Comparison of ENCODE assay signal across 9 cellular contexts in genomic region chr2:42794271-42795046, GRCh38. TPM values are rescaled to one million over a fixed set of nuclear protein-coding genes. Genes with fewer than 3 reads are reported as not detected.
DNase-seq lines count a peak whose midpoint lies in the region; ATAC-seq and TF ChIP-seq lines count a peak whose summit lies in the region.
"Had no signal": no experiment of that assay in that cellular context is flagged by ENCODE, and none has a peak within 500 bp of the region (broad histone marks: within the 10 kb centered on the region; RNA-seq: fewer than 3 reads in every experiment).

No MANE protein-coding gene starts in this region.

- peaks cover 26% of the 10 kb centered on the region for H3K27me3 ChIP-seq in CD4-positive, CD25-positive, alpha-beta regulatory T cell (ENCODE audit: control insufficient read depth, insufficient read depth, low read length)
- H3K27me3 ChIP-seq in HUES64 (ENCODE audit: insufficient read depth, low read length) (peaks cover 23% of the 10 kb centered on the region), esophagus squamous epithelium (no peaks in the 10 kb centered on the region)

- H3K27ac Mint-ChIP-seq in CD4-positive, CD25-positive, alpha-beta regulatory T cell, result no peak overlapping the region
- H3K27ac Mint-ChIP-seq in osteocyte (ENCODE audit: unreplicated experiment), result no peak overlapping the region

- H3K27me3 Mint-ChIP-seq in CD4-positive, CD25-positive, alpha-beta regulatory T cell, result peaks cover 58% of the 10 kb centered on the region
- peaks cover 2% of the 10 kb centered on the region for H3K27me3 Mint-ChIP-seq in osteocyte (ENCODE audit: unreplicated experiment)

- peaks cover 0 to 39% (median 8%) of the 10 kb centered on the region in 4 donors for H3K4me1 Mint-ChIP-seq in CD4-positive, CD25-positive, alpha-beta regulatory T cell
- peaks cover 24% of the 10 kb centered on the region for H3K4me1 Mint-ChIP-seq in osteocyte (ENCODE audit: unreplicated experiment)

- DNase-seq in CD4-positive, CD25-positive, alpha-beta regulatory T cell, result no peak
- DNase-seq in esophagus squamous epithelium (lab: John Stamatoyannopoulos, UW), result no peak
- DNase-seq in osteocyte (ENCODE audit: extremely low spot score, unreplicated experiment), result peak; percentile 42
- DNase-seq in activated CD4-positive, CD25-positive, alpha-beta regulatory T cell (lab: John Stamatoyannopoulos, UW), result no peak

- no peaks in the 10 kb centered on the region for H3K36me3 ChIP-seq in CD4-positive, CD25-positive, alpha-beta regulatory T cell (ENCODE audit: control insufficient read depth, insufficient read depth, low read length)
- no peaks in the 10 kb centered on the region for H3K36me3 ChIP-seq in HUES64 (ENCODE audit: insufficient read depth, low read length)
- no peaks in the 10 kb centered on the region for H3K36me3 ChIP-seq in esophagus squamous epithelium

- WGBS in HUES64, result 59% methylated on average over 8 of the region's 8 CpGs
- 71 to 80% methylated on average over 7 to 8 of the region's 8 CpGs for WGBS in esophagus squamous epithelium, 2 donors

- H3K4me3 Mint-ChIP-seq in CD4-positive, CD25-positive, alpha-beta regulatory T cell, result peak overlapping the region in 3 of 4 donors; percentile 8 to 64 (median 13)
- no peak overlapping the region for H3K4me3 Mint-ChIP-seq in osteocyte (ENCODE audit: unreplicated experiment)

- no peak for TF ChIP-seq CTCF in esophagus squamous epithelium (IDR thresholded peaks at IDR 0.05)
- TF ChIP-seq CTCF in osteocyte (IDR thresholded peaks at IDR 0.05), result no peak

- no peak for TF ChIP-seq POLR2A in esophagus squamous epithelium (IDR thresholded peaks at IDR 0.05)

- no peak for ATAC-seq in CD4-positive, CD25-positive, alpha-beta regulatory T cell (ENCODE audit: low read depth in 2 of 2)
- ATAC-seq in HG02970 (IDR thresholded peaks at IDR 0.05; ENCODE audit: low FRiP score, unreplicated experiment) (no peak), GM21423 (IDR thresholded peaks at IDR 0.05; ENCODE audit: unreplicated experiment) (no peak), GM18519 (IDR thresholded peaks at IDR 0.05; ENCODE audit: low FRiP score, unreplicated experiment) (no peak)

- H3K9me3 Mint-ChIP-seq in CD4-positive, CD25-positive, alpha-beta regulatory T cell, result peaks cover 0 to 4% (median 0%) of the 10 kb centered on the region in 7 donors
- H3K9me3 Mint-ChIP-seq in osteocyte (ENCODE audit: unreplicated experiment), result no peaks in the 10 kb centered on the region

- intact Hi-C loops in esophagus squamous epithelium (cut with DNase I), result no loop called here

- H3K36me3 Mint-ChIP-seq in CD4-positive, CD25-positive, alpha-beta regulatory T cell, result peaks cover 14% of the 10 kb centered on the region
- no peaks in the 10 kb centered on the region for H3K36me3 Mint-ChIP-seq in osteocyte (ENCODE audit: unreplicated experiment)

- H3K4me1 ChIP-seq in CD4-positive, CD25-positive, alpha-beta regulatory T cell (ENCODE audit: control insufficient read depth, insufficient read depth, low read length, poor library complexity, severe bottlenecking), result peaks cover 14% of the 10 kb centered on the region
- H3K4me1 ChIP-seq in HUES64 (ENCODE audit: insufficient read depth, low read length) (peaks cover 16% of the 10 kb centered on the region), esophagus squamous epithelium (peaks cover 15 to 62% (median 28%) of the 10 kb centered on the region in 3 donors)

- H3K9me3 ChIP-seq in CD4-positive, CD25-positive, alpha-beta regulatory T cell (ENCODE audit: control insufficient read depth in 2 of 2, low read length in 2 of 2), result no peaks in the 10 kb centered on the region
- H3K9me3 ChIP-seq in HUES64 (ENCODE audit: insufficient read depth, low read depth, low read length) (no peaks in the 10 kb centered on the region), esophagus squamous epithelium (no peaks in the 10 kb centered on the region)

- no peak overlapping the region for H3K27ac ChIP-seq in CD4-positive, CD25-positive, alpha-beta regulatory T cell (ENCODE audit: insufficient read depth, low read length, poor library complexity, severe bottlenecking)
- no peak overlapping the region for H3K27ac ChIP-seq in HUES64 (ENCODE audit: low read depth, low read length)
- peak overlapping the region in 3 of 4 donors; percentile 49 to 92 (median 87) for H3K27ac ChIP-seq in esophagus squamous epithelium
- H3K27ac ChIP-seq: KMS-11 had no signal

- H3K9ac ChIP-seq in HUES64 (ENCODE audit: low read depth, low read length), result no peak overlapping the region
- H3K9ac ChIP-seq: KMS-11 had no signal

- H3K4me3 ChIP-seq in CD4-positive, CD25-positive, alpha-beta regulatory T cell (ENCODE audit: low read depth, low read length), result no peak overlapping the region
- H3K4me3 ChIP-seq in HUES64 (ENCODE audit: low read length) (peak overlapping the region; percentile 73; the same call in 1 of the 2 replicates), esophagus squamous epithelium (peak overlapping the region in 1 of 4 donors; percentile 4)

RNA-seq across cellular contexts. Expression of gene HAAO, which starts 2.1 kb away (rescaled TPM):
- total RNA-seq in CD4-positive, CD25-positive, alpha-beta regulatory T cell, result not detected
- under 1 TPM in 1 of 4 donors, not detected in 3; 0.27 TPM for polyA plus RNA-seq in CD4-positive, CD25-positive, alpha-beta regulatory T cell
- polyA plus RNA-seq in HUES64 (2013, experiment 1 of 2), result 2.6 TPM
- 4.0 TPM for polyA plus RNA-seq in HUES64 (2013, experiment 2 of 2)
- total RNA-seq in esophagus squamous epithelium (10 to 100 TPM in 1 of 4 donors, 1 to 10 TPM in 2, under 1 TPM in 1; 0.61 to 10.5 (median 5.2) TPM), osteocyte (0.73 and 1.1 TPM in 2 replicates)

RNA-seq across cellular contexts. Expression of gene OXER1, which starts 30.5 kb away (rescaled TPM):
- total RNA-seq in CD4-positive, CD25-positive, alpha-beta regulatory T cell, result not detected
- under 1 TPM in 1 of 4 donors, not detected in 3; 0.09 TPM for polyA plus RNA-seq in CD4-positive, CD25-positive, alpha-beta regulatory T cell
- 0.60 TPM for polyA plus RNA-seq in HUES64 (2013, experiment 1 of 2)
- polyA plus RNA-seq in HUES64 (2013, experiment 2 of 2), result 0.76 TPM
- total RNA-seq in esophagus squamous epithelium, result 1 to 10 TPM in 2 of 4 donors, under 1 TPM in 2; 0.18 to 2.3 (median 1.1) TPM
- total RNA-seq in osteocyte, result not detected in 2 replicates

Comparison
In these comparisons a context has a peak if more than half of its experiments do, and no peak if none do; other contexts are left out.
1. H3K27ac ChIP-seq: peak in esophagus squamous epithelium (3 of 4); none in CD4-positive, CD25-positive, alpha-beta regulatory T cell (single experiment) and HUES64 (single experiment).